Comparison of ENCODE assay signal across 8 cellular contexts in the genomic region with DNA sequence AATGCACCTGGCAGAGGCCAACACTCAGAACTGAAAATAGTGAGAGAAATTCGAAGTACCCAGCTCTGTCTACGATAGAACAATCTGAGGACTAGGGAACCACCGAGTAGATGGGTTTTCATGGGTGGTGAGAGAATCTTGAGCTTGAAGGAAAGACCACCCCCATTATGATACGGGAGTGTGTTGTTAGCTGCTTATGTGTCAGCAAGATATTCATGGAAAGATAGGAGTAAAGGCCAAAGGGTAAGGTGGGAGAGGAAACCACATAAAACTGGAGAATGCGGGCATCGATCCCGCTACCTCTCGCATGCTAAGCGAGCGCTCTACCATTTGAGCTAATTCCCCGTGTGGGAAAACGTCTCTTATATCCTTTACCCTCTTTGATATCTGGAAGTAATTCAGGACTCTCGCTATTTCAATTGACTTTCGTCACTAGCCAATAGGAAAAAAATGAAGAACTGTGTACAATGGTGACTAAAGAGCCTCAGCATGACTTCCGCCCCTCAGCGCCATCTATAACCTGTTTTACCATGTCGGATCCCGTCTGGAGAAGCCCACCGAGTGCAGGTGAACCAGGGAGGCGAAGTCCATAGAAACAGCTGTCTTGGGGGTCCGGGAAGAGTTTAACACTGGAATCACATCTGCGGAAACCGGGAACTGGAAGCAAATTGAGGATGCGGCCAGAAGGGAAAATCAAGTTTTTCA. TPM values are rescaled to one million over a fixed set of nuclear protein-coding genes. Genes with fewer than 3 reads are reported as not detected.
A peak's percentile ranks its signal among the peaks of the same experiment; 100 is the strongest.
DNase-seq lines count a peak whose midpoint lies in the region; ATAC-seq and TF ChIP-seq lines count a peak whose summit lies in the region.

No MANE protein-coding gene starts in this region.

- peak overlapping the region; percentile 90 to 95 (median 91) for H3K4me3 Mint-ChIP-seq in immature natural killer cell

- H3K36me3 Mint-ChIP-seq in immature natural killer cell = peaks cover 0 to 3% (median 0%) of the 10 kb centered on the region in 3 donors

- no peak for TF ChIP-seq POLR2A in breast epithelium (IDR thresholded peaks at IDR 0.05)

- H3K27me3 Mint-ChIP-seq in immature natural killer cell (ENCODE audit: low read depth in 3 of 3) = peaks cover 34 to 40% (median 39%) of the 10 kb centered on the region in 3 donors

- no peak for ATAC-seq in GM18502 (IDR thresholded peaks at IDR 0.05; ENCODE audit: poor library complexity, unreplicated experiment)

- no peaks in the 10 kb centered on the region for H3K4me1 ChIP-seq in breast epithelium

- H3K4me3 ChIP-seq in breast epithelium (peak overlapping the region; percentile 46 to 63 (median 54)), skin epidermis (peak overlapping the region; percentile 30 to 48 (median 46))

- peaks cover 31 to 43% of the 10 kb centered on the region in 2 donors for H3K4me1 Mint-ChIP-seq in immature natural killer cell

- H3K27me3 ChIP-seq in breast epithelium = peaks cover 0 to 12% of the 10 kb centered on the region in 2 donors

- DNase-seq in GF-D8 (lab: John Stamatoyannopoulos, UW) = peak; percentile 59
- peak; percentile 88 for DNase-seq in NCI-H1436 treated with DMSO at 0.1 percent for 48 hours (lab: John Stamatoyannopoulos, UW)
- DNase-seq in SKM-1 (lab: John Stamatoyannopoulos, UW; ENCODE audit: unreplicated experiment) = peak; percentile 55
- no peak for DNase-seq in breast epithelium (ENCODE audit: low spot score in 2 of 2)
- DNase-seq in immature natural killer cell = peak; percentile 66 to 80 (median 72)
- no peak for DNase-seq in epidermal melanocyte (ENCODE audit: insufficient read length, low spot score)

- intact Hi-C loops in breast epithelium (cut with DNase I; ENCODE audit: low total_unique reads) = no loop called here

- no peak for TF ChIP-seq CTCF in breast epithelium (IDR thresholded peaks at IDR 0.05)

- H3K27ac Mint-ChIP-seq in immature natural killer cell = peak overlapping the region; percentile 73 to 93 (median 87)

- H3K9me3 Mint-ChIP-seq in immature natural killer cell = peaks cover 0 to 5% (median 3%) of the 10 kb centered on the region in 6 donors

- no peaks in the 10 kb centered on the region for H3K9me3 ChIP-seq in breast epithelium

- peak overlapping the region; percentile 27 to 73 for H3K27ac ChIP-seq in breast epithelium
- peak overlapping the region in 15 of 21 experiments; percentile 12 to 73 (median 47) for H3K27ac ChIP-seq in skin epidermis

- H3K36me3 ChIP-seq in breast epithelium = no peaks in the 10 kb centered on the region

RNA-seq across cellular contexts. Expression of a gene that starts 25.0 kb away (rescaled TPM):
- 10 to 100 TPM; 13.8 to 19.5 (median 18.0) TPM for total RNA-seq in breast epithelium
- 10 to 100 TPM; 44.5 to 81.1 (median 63.6) TPM for polyA plus RNA-seq in immature natural killer cell

RNA-seq across cellular contexts. Expression of a gene that starts 33.6 kb away (rescaled TPM):
- 10 to 100 TPM; 57.0 to 96.6 (median 82.6) TPM for total RNA-seq in breast epithelium
- 100 to 1,000 TPM; 140 to 232 (median 209) TPM for polyA plus RNA-seq in immature natural killer cell

Comparison
In these comparisons a context has a peak if more than half of its experiments do, and no peak if none do; other contexts are left out.
1. DNase-seq: peak in GF-D8 (single experiment), NCI-H1436 treated with DMSO at 0.1 percent for 48 hours (single experiment), SKM-1 (single experiment) and immature natural killer cell (3 of 3); none in breast epithelium (0 of 2) and epidermal melanocyte (single experiment).